8 cellular contexts compared by ENCODE assay signal in the genomic region with DNA sequence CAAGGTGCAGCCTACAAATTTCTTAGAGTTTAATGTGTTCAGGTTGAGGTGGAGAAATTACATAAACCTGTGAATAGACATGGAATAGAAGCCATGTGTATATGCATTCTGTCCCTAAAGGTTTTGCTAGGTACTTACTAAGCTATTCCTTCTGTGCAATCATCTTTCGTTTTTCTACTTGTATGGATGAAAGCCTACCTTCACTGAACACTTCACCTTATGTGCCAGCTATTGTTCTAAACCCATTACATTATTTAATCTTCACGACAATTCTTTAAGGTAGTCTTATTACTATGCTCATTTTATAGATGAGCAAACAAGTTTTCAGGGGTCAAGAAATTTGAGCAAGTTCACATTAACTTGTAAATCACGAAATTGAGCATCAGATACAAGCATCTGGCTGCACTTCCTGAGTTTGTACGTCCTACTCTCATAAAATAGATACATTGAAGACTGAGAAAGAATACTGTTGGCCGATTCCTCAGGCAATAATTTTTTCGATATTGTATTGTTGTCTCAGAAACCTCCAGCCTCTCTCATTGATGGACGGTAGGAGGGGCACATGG. TPM values are rescaled to one million over a fixed set of nuclear protein-coding genes. Genes with fewer than 3 reads are reported as not detected.
A peak's percentile ranks its signal among the peaks of the same experiment; 100 is the strongest.
DNase-seq lines count a peak whose midpoint lies in the region; ATAC-seq, FAIRE-seq and TF ChIP-seq lines count a peak whose summit lies in the region.

No MANE protein-coding gene starts in this region.

- ATAC-seq in T-cell (replicated peaks in 1 of 4) (peak in 2 of 4 experiments; percentile 2), right cardiac atrium (no peak), HG02852 (IDR thresholded peaks at IDR 0.05; ENCODE audit: unreplicated experiment) (no peak)
- ATAC-seq in stimulated activated effector memory CD8-positive, alpha-beta T cell treated with anti-CD3 and anti-CD28 coated beads, Interleukin-12 subunit alpha, Interleukin-12 subunit beta, amount 100 ng/mL, for 72 hours, result no peak

- no peaks in the 10 kb centered on the region for H3K4me1 ChIP-seq in right cardiac atrium (ENCODE audit: control insufficient read depth, insufficient read depth, low read length)

- DNase-seq in NCI-H2227 treated with DMSO at 0.1 percent for 48 hours (lab: John Stamatoyannopoulos, UW), result peak; percentile 39
- DNase-seq in NCI-H2227 (lab: John Stamatoyannopoulos, UW; ENCODE audit: unreplicated experiment), result no peak
- no peak for DNase-seq in T-cell
- DNase-seq in right cardiac atrium, result no peak
- DNase-seq in stimulated activated effector memory CD8-positive, alpha-beta T cell treated with anti-CD3 and anti-CD28 coated beads, Interleukin-12 subunit alpha, Interleukin-12 subunit beta, amount 100 ng/mL, for 72 hours (ENCODE audit: low spot score in 2 of 2), result no peak
- DNase-seq in NCI-H2081 treated with DMSO at 0.1 percent for 48 hours (lab: John Stamatoyannopoulos, UW), result no peak
- no peak for DNase-seq in H54 (ENCODE audit: insufficient read length, low spot score)

- H3K27ac Mint-ChIP-seq in T-cell, result peak overlapping the region; percentile 84 to 94
- H3K27ac Mint-ChIP-seq in stimulated activated effector memory CD8-positive, alpha-beta T cell treated with anti-CD3 and anti-CD28 coated beads, Interleukin-12 subunit alpha, Interleukin-12 subunit beta, amount 100 ng/mL, for 72 hours, result peak overlapping the region; percentile 78

- H3K36me3 Mint-ChIP-seq in T-cell, result peaks cover 16% of the 10 kb centered on the region
- H3K36me3 Mint-ChIP-seq in stimulated activated effector memory CD8-positive, alpha-beta T cell treated with anti-CD3 and anti-CD28 coated beads, Interleukin-12 subunit alpha, Interleukin-12 subunit beta, amount 100 ng/mL, for 72 hours, result peaks cover 33% of the 10 kb centered on the region

- intact Hi-C loops in right cardiac atrium (cut with DNase I), result no loop called here

- no peak for TF ChIP-seq POLR2A in H54 (IDR thresholded peaks at IDR 0.05; ENCODE audit: low read depth, low read length)

- CTCF ChIA-PET in T-cell (lab: Charles Lee), result interaction anchor here in 1 of 2 donors (0.8 kb wide), 1 partner anchor 29 kb away, joined by 3 read pairs; no protein-coding TSS in a partner anchor

- POLR2A ChIA-PET in T-cell (lab: Charles Lee), result interaction anchor here (0.7 to 1.7 kb wide), 3 partner anchors 22 to 64 kb away, joined by 3 to 5 read pairs (median 4); no protein-coding TSS in a partner anchor

- H3K4me3 ChIP-seq in right cardiac atrium (ENCODE audit: low read length), result peak overlapping the region; percentile 73

- FAIRE-seq in H54 (lab: Jason Lieb, UNC), result no peak

- H3K9me3 ChIP-seq in right cardiac atrium (ENCODE audit: control insufficient read depth, low read length), result no peaks in the 10 kb centered on the region

- H3K27me3 ChIP-seq in right cardiac atrium (ENCODE audit: control insufficient read depth, insufficient read depth), result no peaks in the 10 kb centered on the region

- H3K4me1 Mint-ChIP-seq in T-cell, result peaks cover 37 to 39% (median 38%) of the 10 kb centered on the region in 3 donors
- peaks cover 20% of the 10 kb centered on the region for H3K4me1 Mint-ChIP-seq in stimulated activated effector memory CD8-positive, alpha-beta T cell treated with anti-CD3 and anti-CD28 coated beads, Interleukin-12 subunit alpha, Interleukin-12 subunit beta, amount 100 ng/mL, for 72 hours

- H3K4me3 Mint-ChIP-seq in T-cell, result peak overlapping the region; percentile 85 to 89 (median 87)
- H3K4me3 Mint-ChIP-seq in stimulated activated effector memory CD8-positive, alpha-beta T cell treated with anti-CD3 and anti-CD28 coated beads, Interleukin-12 subunit alpha, Interleukin-12 subunit beta, amount 100 ng/mL, for 72 hours, result peak overlapping the region; percentile 71

- H3K27ac ChIP-seq in right cardiac atrium (ENCODE audit: low read length), result peak overlapping the region; percentile 93

- WGBS in right cardiac atrium, result 22% methylated on average over 7 of the region's 7 CpGs

- peaks cover 0 to 5% of the 10 kb centered on the region in 2 donors for H3K27me3 Mint-ChIP-seq in T-cell

- no peaks in the 10 kb centered on the region for H3K9me3 Mint-ChIP-seq in T-cell
- no peaks in the 10 kb centered on the region for H3K9me3 Mint-ChIP-seq in stimulated activated effector memory CD8-positive, alpha-beta T cell treated with anti-CD3 and anti-CD28 coated beads, Interleukin-12 subunit alpha, Interleukin-12 subunit beta, amount 100 ng/mL, for 72 hours

RNA-seq across cellular contexts. Expression of a gene that starts 0.6 kb away (rescaled TPM):
- total RNA-seq in T-cell (10 to 100 TPM; 20.5 to 26.7 (median 23.7) TPM), right cardiac atrium (10 to 100 TPM; 25.1 to 36.0 (median 29.5) TPM)
- 31.7 TPM for polyA plus RNA-seq in right cardiac atrium

RNA-seq across cellular contexts. Expression of a gene that starts 25.8 kb away (rescaled TPM):
- total RNA-seq in T-cell (10 to 100 TPM; 32.5 to 59.4 (median 44.1) TPM), right cardiac atrium (10 to 100 TPM; 35.9 to 43.5 (median 37.7) TPM)
- polyA plus RNA-seq in right cardiac atrium, result 16.3 TPM
